8 cellular contexts compared by ENCODE assay signal in the genomic region with DNA sequence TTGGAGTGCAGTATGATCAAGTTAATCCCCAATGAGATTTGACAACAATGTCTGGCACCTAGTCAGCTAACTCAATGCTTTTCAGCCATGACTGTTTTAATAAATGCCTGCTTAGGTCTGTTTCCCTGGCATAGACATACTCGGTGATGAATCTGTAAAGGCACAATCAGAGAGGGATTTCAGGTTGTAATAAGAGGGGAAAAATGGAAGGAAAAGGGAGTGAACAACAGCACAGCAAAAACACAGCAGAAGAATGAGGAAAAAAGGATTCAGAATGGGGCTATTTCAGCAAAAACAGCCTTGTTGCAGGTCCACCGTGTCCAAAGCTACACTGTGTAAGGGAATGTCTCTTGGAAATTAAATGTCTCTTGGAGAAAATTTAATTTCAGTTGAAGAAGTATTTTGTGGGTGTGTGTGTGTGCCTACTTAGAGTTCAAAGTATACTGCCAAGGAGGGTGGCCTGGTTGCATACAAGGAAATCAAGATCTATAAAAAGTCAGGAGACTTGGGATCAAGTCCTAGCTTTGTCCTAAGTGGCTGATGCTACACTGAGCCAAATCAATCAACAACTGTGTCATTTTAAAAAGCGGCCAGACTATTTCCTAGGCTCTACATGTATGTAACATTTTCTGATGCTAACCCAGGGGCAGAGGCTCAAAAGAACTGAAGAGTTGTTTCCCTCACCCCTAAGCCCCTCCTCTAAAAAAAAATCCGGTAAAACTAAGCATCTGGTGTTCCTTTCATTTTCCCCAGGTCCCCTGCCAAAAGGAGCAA. TPM values are rescaled to one million over a fixed set of nuclear protein-coding genes. Genes with fewer than 3 reads are reported as not detected.
DNase-seq lines count a peak whose midpoint lies in the region; ATAC-seq and TF ChIP-seq lines count a peak whose summit lies in the region.

No MANE protein-coding gene starts in this region.

- peaks cover 44% of the 10 kb centered on the region for H3K79me2 ChIP-seq in neural cell (replicated peaks; ENCODE audit: insufficient read depth, low read length)

- no peak overlapping the region for H3K4me2 ChIP-seq in neural cell (ENCODE audit: low read length)

- peaks cover 33% of the 10 kb centered on the region for H3K4me1 ChIP-seq in CD4-positive, CD25-positive, alpha-beta regulatory T cell (ENCODE audit: control insufficient read depth, insufficient read depth, low read length, poor library complexity, severe bottlenecking)
- peaks cover 24 to 31% of the 10 kb centered on the region in 2 donors for H3K4me1 ChIP-seq in duodenal mucosa (ENCODE audit: control insufficient read depth in 1 of 2, insufficient read depth in 2 of 2, low read length in 2 of 2)

- no peaks in the 10 kb centered on the region for H3K9me2 ChIP-seq in neural cell (ENCODE audit: insufficient read depth, low read length)

- H4K20me1 ChIP-seq in neural cell (ENCODE audit: insufficient read depth), result peaks cover 2% of the 10 kb centered on the region

- H3K4me3 ChIP-seq in CD4-positive, CD25-positive, alpha-beta regulatory T cell (ENCODE audit: low read depth, low read length), result peak overlapping the region; percentile 84
- peak overlapping the region; percentile 65 to 68 for H3K4me3 ChIP-seq in duodenal mucosa (ENCODE audit: low read depth in 1 of 2, low read length in 2 of 2)
- H3K4me3 ChIP-seq in neural cell (ENCODE audit: low read length), result peak overlapping the region; percentile 64

- peaks cover 0 to 6% (median 0%) of the 10 kb centered on the region in 7 donors for H3K9me3 Mint-ChIP-seq in CD4-positive, CD25-positive, alpha-beta regulatory T cell

- H3K27me3 Mint-ChIP-seq in CD4-positive, CD25-positive, alpha-beta regulatory T cell, result peaks cover 19% of the 10 kb centered on the region

- H3K9ac ChIP-seq in duodenal mucosa (ENCODE audit: low read depth in 1 of 2, low read length in 2 of 2), result peak overlapping the region; percentile 73 to 84
- peak overlapping the region; percentile 81 for H3K9ac ChIP-seq in neural cell (ENCODE audit: low read length)

- H3K27ac Mint-ChIP-seq in CD4-positive, CD25-positive, alpha-beta regulatory T cell, result peak overlapping the region; percentile 98 to 99 (median 99)

- H3K36me3 Mint-ChIP-seq in CD4-positive, CD25-positive, alpha-beta regulatory T cell, result peaks cover 23% of the 10 kb centered on the region

- no peak for ATAC-seq in CD4-positive, CD25-positive, alpha-beta regulatory T cell (ENCODE audit: low read depth in 2 of 2)
- no peak for ATAC-seq in HG02610 (IDR thresholded peaks at IDR 0.05; ENCODE audit: unreplicated experiment)

- no peaks in the 10 kb centered on the region for H3F3A ChIP-seq in neural cell (ENCODE audit: insufficient read depth, low read length, poor library complexity, severe bottlenecking)

- no peak for TF ChIP-seq RAD21 in neural cell (conservative IDR thresholded peaks at IDR 0.05)

- H3K27me3 ChIP-seq in CD4-positive, CD25-positive, alpha-beta regulatory T cell (ENCODE audit: control insufficient read depth, insufficient read depth, low read length), result no peaks in the 10 kb centered on the region
- no peaks in the 10 kb centered on the region for H3K27me3 ChIP-seq in duodenal mucosa (ENCODE audit: control insufficient read depth in 1 of 2, insufficient read depth in 2 of 2, low read length in 2 of 2)
- H3K27me3 ChIP-seq in neural cell (ENCODE audit: insufficient read depth, low read depth, low read length), result no peaks in the 10 kb centered on the region

- H3K4me3 Mint-ChIP-seq in CD4-positive, CD25-positive, alpha-beta regulatory T cell, result peak overlapping the region; percentile 89 to 96 (median 90)

- TF ChIP-seq EP300 in neural cell (conservative IDR thresholded peaks at IDR 0.05; ENCODE audit: poor library complexity, severe bottlenecking), result no peak

- H3K9me3 ChIP-seq in CD4-positive, CD25-positive, alpha-beta regulatory T cell (ENCODE audit: control insufficient read depth in 2 of 2, low read length in 2 of 2), result no peaks in the 10 kb centered on the region
- H3K9me3 ChIP-seq in duodenal mucosa (ENCODE audit: control insufficient read depth in 1 of 2, low read length in 2 of 2) (no peaks in the 10 kb centered on the region), neural cell (ENCODE audit: low read length) (no peaks in the 10 kb centered on the region)

- peak overlapping the region; percentile 100 for H3K27ac ChIP-seq in CD4-positive, CD25-positive, alpha-beta regulatory T cell (ENCODE audit: insufficient read depth, low read length, poor library complexity, severe bottlenecking)
- H3K27ac ChIP-seq in duodenal mucosa (ENCODE audit: low read depth, low read length) (peak overlapping the region; percentile 82), neural cell (ENCODE audit: low read length) (peak overlapping the region; percentile 98)

- peak in 1 of 3 donors; percentile 56 for DNase-seq in CD4-positive, CD25-positive, alpha-beta regulatory T cell
- DNase-seq in NCI-H524 (lab: John Stamatoyannopoulos, UW) (peak; percentile 51 to 77), DMS114 treated with DMSO at 0.1 percent for 48 hours (lab: John Stamatoyannopoulos, UW; ENCODE audit: unreplicated experiment) (no peak)
- DNase-seq in stimulated activated CD4-positive, alpha-beta T cell treated with anti-CD3 and anti-CD28 coated beads, Interleukin-4, amount 100 ng/mL, for 1 hour, result no peak
- DNase-seq in stimulated activated CD4-positive, alpha-beta T cell treated with anti-CD3 and anti-CD28 coated beads, Interleukin-1b, Interleukin-23, amount 100 ng/mL, for 48 hours, result no peak

- H3K36me3 ChIP-seq in CD4-positive, CD25-positive, alpha-beta regulatory T cell (ENCODE audit: control insufficient read depth, insufficient read depth, low read length), result peaks cover 11% of the 10 kb centered on the region
- H3K36me3 ChIP-seq in duodenal mucosa (ENCODE audit: control insufficient read depth in 1 of 2, insufficient read depth in 2 of 2, low read length in 2 of 2) (peaks cover 0 to 7% of the 10 kb centered on the region in 2 donors), neural cell (ENCODE audit: insufficient read depth, low read length) (no peaks in the 10 kb centered on the region)

- TF ChIP-seq CTCF in neural cell (IDR thresholded peaks at IDR 0.05; ENCODE audit: poor library complexity, severe bottlenecking), result no peak

- no peak overlapping the region for H2AFZ ChIP-seq in neural cell (ENCODE audit: low read depth, low read length)

- H3K4me1 Mint-ChIP-seq in CD4-positive, CD25-positive, alpha-beta regulatory T cell, result peaks cover 26 to 48% (median 34%) of the 10 kb centered on the region in 4 donors

TF ChIP-seq in neural cell, 6 proteins besides CTCF, POLR2A, EP300 and RAD21:
- TF ChIP-seq, protein P1, sequence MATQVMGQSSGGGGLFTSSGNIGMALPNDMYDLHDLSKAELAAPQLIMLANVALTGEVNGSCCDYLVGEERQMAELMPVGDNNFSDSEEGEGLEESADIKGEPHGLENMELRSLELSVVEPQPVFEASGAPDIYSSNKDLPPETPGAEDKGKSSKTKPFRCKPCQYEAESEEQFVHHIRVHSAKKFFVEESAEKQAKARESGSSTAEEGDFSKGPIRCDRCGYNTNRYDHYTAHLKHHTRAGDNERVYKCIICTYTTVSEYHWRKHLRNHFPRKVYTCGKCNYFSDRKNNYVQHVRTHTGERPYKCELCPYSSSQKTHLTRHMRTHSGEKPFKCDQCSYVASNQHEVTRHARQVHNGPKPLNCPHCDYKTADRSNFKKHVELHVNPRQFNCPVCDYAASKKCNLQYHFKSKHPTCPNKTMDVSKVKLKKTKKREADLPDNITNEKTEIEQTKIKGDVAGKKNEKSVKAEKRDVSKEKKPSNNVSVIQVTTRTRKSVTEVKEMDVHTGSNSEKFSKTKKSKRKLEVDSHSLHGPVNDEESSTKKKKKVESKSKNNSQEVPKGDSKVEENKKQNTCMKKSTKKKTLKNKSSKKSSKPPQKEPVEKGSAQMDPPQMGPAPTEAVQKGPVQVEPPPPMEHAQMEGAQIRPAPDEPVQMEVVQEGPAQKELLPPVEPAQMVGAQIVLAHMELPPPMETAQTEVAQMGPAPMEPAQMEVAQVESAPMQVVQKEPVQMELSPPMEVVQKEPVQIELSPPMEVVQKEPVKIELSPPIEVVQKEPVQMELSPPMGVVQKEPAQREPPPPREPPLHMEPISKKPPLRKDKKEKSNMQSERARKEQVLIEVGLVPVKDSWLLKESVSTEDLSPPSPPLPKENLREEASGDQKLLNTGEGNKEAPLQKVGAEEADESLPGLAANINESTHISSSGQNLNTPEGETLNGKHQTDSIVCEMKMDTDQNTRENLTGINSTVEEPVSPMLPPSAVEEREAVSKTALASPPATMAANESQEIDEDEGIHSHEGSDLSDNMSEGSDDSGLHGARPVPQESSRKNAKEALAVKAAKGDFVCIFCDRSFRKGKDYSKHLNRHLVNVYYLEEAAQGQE (IDR thresholded peaks at IDR 0.05; ENCODE audit: borderline replicate concordance), result no peak
- no peak for TF ChIP-seq EZH2 (IDR thresholded peaks at IDR 0.05; ENCODE audit: borderline replicate concordance, insufficient read depth, low read length, poor library complexity, severe bottlenecking)
- no peak for TF ChIP-seq SMC3 (conservative IDR thresholded peaks at IDR 0.05; ENCODE audit: poor library complexity)
- no peak for TF ChIP-seq MXI1 (conservative IDR thresholded peaks at IDR 0.05; ENCODE audit: poor library complexity, severe bottlenecking)
- TF ChIP-seq POLR2AphosphoS5 (IDR thresholded peaks at IDR 0.05), result no peak
- TF ChIP-seq TAF1 (IDR thresholded peaks at IDR 0.05; ENCODE audit: low read depth), result no peak

RNA-seq across cellular contexts. Expression of gene CHD2, which starts 19.1 kb away (rescaled TPM):
- total RNA-seq in CD4-positive, CD25-positive, alpha-beta regulatory T cell, result 579 TPM
- 10 to 100 TPM; 44.3 to 52.1 (median 48.6) TPM for polyA plus RNA-seq in CD4-positive, CD25-positive, alpha-beta regulatory T cell
- 101 and 113 TPM in 2 replicates for polyA plus RNA-seq in neural cell
- polyA minus RNA-seq in neural cell, result 222 and 250 TPM in 2 replicates

Comparison
In these comparisons a context has a peak if more than half of its experiments do, and no peak if none do; other contexts are left out.
1. DNase-seq: peak in NCI-H524 (2 of 2); none in stimulated activated CD4-positive, alpha-beta T cell treated with anti-CD3 and anti-CD28 coated beads, Interleukin-4, amount 100 ng/mL, for 1 hour (single experiment), DMS114 treated with DMSO at 0.1 percent for 48 hours (single experiment) and stimulated activated CD4-positive, alpha-beta T cell treated with anti-CD3 and anti-CD28 coated beads, Interleukin-1b, Interleukin-23, amount 100 ng/mL, for 48 hours (single experiment).
2. Peak in every context shown above with its lines, with median percentiles within 50 percentile points of each other: H3K27ac ChIP-seq and H3K4me3 ChIP-seq.